In the genomic region with DNA sequence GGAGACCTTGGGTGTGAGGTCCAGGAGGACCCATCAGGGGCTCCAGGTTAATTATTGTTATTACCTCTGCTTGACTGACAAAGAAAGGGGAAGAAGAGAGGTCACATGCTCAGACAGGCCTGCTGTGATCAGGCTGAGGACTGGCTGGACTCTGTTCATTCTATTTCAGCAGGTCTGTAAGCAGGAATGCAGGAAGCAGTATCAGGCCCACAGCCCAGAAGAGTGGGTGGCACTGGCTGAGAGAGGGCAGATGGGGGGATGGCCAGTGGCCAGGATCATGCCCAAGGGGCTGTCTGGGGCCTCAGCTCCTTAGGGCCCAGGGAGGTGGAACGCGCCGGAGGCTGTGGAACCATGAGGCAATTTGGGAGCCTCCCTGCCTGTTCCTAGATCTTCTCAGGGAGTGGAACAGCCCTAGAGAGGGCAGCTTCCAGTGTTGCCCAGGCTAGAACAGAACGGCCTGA, we compare ENCODE assay signal across 1 cellular context.
TF ChIP-seq lines count a peak whose summit lies in the region.

No MANE protein-coding gene starts in this region.

TF ChIP-seq in HepG2, 621 proteins besides CTCF, POLR2A, EP300 and RAD21 (continued from another document and continues in another):
- TF ChIP-seq, protein P1, sequence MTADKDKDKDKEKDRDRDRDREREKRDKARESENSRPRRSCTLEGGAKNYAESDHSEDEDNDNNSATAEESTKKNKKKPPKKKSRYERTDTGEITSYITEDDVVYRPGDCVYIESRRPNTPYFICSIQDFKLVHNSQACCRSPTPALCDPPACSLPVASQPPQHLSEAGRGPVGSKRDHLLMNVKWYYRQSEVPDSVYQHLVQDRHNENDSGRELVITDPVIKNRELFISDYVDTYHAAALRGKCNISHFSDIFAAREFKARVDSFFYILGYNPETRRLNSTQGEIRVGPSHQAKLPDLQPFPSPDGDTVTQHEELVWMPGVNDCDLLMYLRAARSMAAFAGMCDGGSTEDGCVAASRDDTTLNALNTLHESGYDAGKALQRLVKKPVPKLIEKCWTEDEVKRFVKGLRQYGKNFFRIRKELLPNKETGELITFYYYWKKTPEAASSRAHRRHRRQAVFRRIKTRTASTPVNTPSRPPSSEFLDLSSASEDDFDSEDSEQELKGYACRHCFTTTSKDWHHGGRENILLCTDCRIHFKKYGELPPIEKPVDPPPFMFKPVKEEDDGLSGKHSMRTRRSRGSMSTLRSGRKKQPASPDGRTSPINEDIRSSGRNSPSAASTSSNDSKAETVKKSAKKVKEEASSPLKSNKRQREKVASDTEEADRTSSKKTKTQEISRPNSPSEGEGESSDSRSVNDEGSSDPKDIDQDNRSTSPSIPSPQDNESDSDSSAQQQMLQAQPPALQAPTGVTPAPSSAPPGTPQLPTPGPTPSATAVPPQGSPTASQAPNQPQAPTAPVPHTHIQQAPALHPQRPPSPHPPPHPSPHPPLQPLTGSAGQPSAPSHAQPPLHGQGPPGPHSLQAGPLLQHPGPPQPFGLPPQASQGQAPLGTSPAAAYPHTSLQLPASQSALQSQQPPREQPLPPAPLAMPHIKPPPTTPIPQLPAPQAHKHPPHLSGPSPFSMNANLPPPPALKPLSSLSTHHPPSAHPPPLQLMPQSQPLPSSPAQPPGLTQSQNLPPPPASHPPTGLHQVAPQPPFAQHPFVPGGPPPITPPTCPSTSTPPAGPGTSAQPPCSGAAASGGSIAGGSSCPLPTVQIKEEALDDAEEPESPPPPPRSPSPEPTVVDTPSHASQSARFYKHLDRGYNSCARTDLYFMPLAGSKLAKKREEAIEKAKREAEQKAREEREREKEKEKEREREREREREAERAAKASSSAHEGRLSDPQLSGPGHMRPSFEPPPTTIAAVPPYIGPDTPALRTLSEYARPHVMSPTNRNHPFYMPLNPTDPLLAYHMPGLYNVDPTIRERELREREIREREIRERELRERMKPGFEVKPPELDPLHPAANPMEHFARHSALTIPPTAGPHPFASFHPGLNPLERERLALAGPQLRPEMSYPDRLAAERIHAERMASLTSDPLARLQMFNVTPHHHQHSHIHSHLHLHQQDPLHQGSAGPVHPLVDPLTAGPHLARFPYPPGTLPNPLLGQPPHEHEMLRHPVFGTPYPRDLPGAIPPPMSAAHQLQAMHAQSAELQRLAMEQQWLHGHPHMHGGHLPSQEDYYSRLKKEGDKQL (CRISPR knock-in tag; IDR thresholded peaks at IDR 0.05; ENCODE audit: low read depth): no peak
- TF ChIP-seq ZSCAN31 (CRISPR knock-in tag; IDR thresholded peaks at IDR 0.05; ENCODE audit: low read depth) (peak; percentile 55; the same call in 1 of the 2 replicates), SMYD3 (CRISPR knock-in tag; IDR thresholded peaks at IDR 0.05) (no peak), GTF3A (CRISPR knock-in tag; conservative IDR thresholded peaks at IDR 0.05) (no peak), THAP11 (CRISPR knock-in tag; IDR thresholded peaks at IDR 0.05) (no peak), ZNF670 (CRISPR knock-in tag; IDR thresholded peaks at IDR 0.05; ENCODE audit: borderline replicate concordance) (no peak), POLR2AphosphoS5 (IDR thresholded peaks at IDR 0.05; ENCODE audit: low read depth, low read length) (peak; percentile 94), U2AF1 (optimal IDR thresholded peaks at IDR 0.05; ENCODE audit: low read depth, low read length) (no peak), ZKSCAN8 (CRISPR knock-in tag; IDR thresholded peaks at IDR 0.05; ENCODE audit: borderline replicate concordance) (0 out of 2 replicates have a peak, but pooled peaks have one; percentile 17), HMGA1 (CRISPR knock-in tag; conservative IDR thresholded peaks at IDR 0.05) (no peak), FOXP1 (IDR thresholded peaks at IDR 0.05) (no peak), FOXP1 (CRISPR knock-in tag; IDR thresholded peaks at IDR 0.05) (no peak), ZNF331 (CRISPR knock-in tag; IDR thresholded peaks at IDR 0.05) (0 out of 2 replicates have a peak, but pooled peaks have one; percentile 32), KLF13 (CRISPR knock-in tag; IDR thresholded peaks at IDR 0.05) (no peak), NFE2 (CRISPR knock-in tag; IDR thresholded peaks at IDR 0.05) (no peak), KMT2B (CRISPR knock-in tag; IDR thresholded peaks at IDR 0.05) (no peak), ZNF563 (CRISPR knock-in tag; IDR thresholded peaks at IDR 0.05) (no peak)
- TF ChIP-seq, protein P2, sequence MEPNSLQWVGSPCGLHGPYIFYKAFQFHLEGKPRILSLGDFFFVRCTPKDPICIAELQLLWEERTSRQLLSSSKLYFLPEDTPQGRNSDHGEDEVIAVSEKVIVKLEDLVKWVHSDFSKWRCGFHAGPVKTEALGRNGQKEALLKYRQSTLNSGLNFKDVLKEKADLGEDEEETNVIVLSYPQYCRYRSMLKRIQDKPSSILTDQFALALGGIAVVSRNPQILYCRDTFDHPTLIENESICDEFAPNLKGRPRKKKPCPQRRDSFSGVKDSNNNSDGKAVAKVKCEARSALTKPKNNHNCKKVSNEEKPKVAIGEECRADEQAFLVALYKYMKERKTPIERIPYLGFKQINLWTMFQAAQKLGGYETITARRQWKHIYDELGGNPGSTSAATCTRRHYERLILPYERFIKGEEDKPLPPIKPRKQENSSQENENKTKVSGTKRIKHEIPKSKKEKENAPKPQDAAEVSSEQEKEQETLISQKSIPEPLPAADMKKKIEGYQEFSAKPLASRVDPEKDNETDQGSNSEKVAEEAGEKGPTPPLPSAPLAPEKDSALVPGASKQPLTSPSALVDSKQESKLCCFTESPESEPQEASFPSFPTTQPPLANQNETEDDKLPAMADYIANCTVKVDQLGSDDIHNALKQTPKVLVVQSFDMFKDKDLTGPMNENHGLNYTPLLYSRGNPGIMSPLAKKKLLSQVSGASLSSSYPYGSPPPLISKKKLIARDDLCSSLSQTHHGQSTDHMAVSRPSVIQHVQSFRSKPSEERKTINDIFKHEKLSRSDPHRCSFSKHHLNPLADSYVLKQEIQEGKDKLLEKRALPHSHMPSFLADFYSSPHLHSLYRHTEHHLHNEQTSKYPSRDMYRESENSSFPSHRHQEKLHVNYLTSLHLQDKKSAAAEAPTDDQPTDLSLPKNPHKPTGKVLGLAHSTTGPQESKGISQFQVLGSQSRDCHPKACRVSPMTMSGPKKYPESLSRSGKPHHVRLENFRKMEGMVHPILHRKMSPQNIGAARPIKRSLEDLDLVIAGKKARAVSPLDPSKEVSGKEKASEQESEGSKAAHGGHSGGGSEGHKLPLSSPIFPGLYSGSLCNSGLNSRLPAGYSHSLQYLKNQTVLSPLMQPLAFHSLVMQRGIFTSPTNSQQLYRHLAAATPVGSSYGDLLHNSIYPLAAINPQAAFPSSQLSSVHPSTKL (CRISPR knock-in tag; IDR thresholded peaks at IDR 0.05): peak; percentile 49; the same call in 1 of the 2 replicates
- TF ChIP-seq, protein P3, sequence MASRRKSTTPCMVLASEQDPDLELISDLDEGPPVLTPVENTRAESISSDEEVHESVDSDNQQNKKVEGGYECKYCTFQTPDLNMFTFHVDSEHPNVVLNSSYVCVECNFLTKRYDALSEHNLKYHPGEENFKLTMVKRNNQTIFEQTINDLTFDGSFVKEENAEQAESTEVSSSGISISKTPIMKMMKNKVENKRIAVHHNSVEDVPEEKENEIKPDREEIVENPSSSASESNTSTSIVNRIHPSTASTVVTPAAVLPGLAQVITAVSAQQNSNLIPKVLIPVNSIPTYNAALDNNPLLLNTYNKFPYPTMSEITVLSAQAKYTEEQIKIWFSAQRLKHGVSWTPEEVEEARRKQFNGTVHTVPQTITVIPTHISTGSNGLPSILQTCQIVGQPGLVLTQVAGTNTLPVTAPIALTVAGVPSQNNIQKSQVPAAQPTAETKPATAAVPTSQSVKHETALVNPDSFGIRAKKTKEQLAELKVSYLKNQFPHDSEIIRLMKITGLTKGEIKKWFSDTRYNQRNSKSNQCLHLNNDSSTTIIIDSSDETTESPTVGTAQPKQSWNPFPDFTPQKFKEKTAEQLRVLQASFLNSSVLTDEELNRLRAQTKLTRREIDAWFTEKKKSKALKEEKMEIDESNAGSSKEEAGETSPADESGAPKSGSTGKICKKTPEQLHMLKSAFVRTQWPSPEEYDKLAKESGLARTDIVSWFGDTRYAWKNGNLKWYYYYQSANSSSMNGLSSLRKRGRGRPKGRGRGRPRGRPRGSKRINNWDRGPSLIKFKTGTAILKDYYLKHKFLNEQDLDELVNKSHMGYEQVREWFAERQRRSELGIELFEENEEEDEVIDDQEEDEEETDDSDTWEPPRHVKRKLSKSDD (CRISPR knock-in tag; IDR thresholded peaks at IDR 0.05; ENCODE audit: low read depth): no peak
- TF ChIP-seq, protein P4, sequence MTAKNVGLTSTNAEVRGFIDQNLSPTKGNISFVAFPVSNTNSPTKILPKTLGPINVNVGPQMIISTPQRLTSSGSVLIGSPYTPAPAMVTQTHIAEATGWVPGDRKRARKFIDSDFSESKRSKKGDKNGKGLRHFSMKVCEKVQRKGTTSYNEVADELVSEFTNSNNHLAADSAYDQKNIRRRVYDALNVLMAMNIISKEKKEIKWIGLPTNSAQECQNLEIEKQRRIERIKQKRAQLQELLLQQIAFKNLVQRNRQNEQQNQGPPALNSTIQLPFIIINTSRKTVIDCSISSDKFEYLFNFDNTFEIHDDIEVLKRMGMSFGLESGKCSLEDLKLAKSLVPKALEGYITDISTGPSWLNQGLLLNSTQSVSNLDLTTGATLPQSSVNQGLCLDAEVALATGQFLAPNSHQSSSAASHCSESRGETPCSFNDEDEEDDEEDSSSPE (CRISPR knock-in tag; IDR thresholded peaks at IDR 0.05): peak; percentile 29; the same call in 1 of the 2 replicates
- TF ChIP-seq, protein P5, sequence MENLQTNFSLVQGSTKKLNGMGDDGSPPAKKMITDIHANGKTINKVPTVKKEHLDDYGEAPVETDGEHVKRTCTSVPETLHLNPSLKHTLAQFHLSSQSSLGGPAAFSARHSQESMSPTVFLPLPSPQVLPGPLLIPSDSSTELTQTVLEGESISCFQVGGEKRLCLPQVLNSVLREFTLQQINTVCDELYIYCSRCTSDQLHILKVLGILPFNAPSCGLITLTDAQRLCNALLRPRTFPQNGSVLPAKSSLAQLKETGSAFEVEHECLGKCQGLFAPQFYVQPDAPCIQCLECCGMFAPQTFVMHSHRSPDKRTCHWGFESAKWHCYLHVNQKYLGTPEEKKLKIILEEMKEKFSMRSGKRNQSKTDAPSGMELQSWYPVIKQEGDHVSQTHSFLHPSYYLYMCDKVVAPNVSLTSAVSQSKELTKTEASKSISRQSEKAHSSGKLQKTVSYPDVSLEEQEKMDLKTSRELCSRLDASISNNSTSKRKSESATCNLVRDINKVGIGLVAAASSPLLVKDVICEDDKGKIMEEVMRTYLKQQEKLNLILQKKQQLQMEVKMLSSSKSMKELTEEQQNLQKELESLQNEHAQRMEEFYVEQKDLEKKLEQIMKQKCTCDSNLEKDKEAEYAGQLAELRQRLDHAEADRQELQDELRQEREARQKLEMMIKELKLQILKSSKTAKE (CRISPR knock-in tag; IDR thresholded peaks at IDR 0.05; ENCODE audit: borderline replicate concordance): no peak; the same call in 1 of the 2 replicates
- TF ChIP-seq, protein P6, sequence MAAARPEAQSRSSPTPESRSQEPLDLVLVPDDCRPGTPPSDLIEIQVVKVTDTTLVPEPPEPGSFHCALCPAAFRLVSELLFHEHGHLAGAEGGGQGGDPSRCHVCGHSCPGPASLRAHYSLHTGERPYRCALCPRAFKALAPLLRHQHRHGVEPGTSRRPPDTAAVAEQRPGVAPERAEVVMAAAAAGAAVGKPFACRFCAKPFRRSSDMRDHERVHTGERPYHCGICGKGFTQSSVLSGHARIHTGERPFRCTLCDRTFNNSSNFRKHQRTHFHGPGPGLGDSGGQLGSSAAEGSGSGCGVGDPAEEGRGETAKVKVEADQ (CRISPR knock-in tag; IDR thresholded peaks at IDR 0.05; ENCODE audit: borderline replicate concordance): peak; percentile 54; the same call in 1 of the 2 replicates
- TF ChIP-seq, protein P7, sequence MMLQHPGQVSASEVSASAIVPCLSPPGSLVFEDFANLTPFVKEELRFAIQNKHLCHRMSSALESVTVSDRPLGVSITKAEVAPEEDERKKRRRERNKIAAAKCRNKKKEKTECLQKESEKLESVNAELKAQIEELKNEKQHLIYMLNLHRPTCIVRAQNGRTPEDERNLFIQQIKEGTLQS (CRISPR knock-in tag; IDR thresholded peaks at IDR 0.05): no peak
- TF ChIP-seq, protein P8, sequence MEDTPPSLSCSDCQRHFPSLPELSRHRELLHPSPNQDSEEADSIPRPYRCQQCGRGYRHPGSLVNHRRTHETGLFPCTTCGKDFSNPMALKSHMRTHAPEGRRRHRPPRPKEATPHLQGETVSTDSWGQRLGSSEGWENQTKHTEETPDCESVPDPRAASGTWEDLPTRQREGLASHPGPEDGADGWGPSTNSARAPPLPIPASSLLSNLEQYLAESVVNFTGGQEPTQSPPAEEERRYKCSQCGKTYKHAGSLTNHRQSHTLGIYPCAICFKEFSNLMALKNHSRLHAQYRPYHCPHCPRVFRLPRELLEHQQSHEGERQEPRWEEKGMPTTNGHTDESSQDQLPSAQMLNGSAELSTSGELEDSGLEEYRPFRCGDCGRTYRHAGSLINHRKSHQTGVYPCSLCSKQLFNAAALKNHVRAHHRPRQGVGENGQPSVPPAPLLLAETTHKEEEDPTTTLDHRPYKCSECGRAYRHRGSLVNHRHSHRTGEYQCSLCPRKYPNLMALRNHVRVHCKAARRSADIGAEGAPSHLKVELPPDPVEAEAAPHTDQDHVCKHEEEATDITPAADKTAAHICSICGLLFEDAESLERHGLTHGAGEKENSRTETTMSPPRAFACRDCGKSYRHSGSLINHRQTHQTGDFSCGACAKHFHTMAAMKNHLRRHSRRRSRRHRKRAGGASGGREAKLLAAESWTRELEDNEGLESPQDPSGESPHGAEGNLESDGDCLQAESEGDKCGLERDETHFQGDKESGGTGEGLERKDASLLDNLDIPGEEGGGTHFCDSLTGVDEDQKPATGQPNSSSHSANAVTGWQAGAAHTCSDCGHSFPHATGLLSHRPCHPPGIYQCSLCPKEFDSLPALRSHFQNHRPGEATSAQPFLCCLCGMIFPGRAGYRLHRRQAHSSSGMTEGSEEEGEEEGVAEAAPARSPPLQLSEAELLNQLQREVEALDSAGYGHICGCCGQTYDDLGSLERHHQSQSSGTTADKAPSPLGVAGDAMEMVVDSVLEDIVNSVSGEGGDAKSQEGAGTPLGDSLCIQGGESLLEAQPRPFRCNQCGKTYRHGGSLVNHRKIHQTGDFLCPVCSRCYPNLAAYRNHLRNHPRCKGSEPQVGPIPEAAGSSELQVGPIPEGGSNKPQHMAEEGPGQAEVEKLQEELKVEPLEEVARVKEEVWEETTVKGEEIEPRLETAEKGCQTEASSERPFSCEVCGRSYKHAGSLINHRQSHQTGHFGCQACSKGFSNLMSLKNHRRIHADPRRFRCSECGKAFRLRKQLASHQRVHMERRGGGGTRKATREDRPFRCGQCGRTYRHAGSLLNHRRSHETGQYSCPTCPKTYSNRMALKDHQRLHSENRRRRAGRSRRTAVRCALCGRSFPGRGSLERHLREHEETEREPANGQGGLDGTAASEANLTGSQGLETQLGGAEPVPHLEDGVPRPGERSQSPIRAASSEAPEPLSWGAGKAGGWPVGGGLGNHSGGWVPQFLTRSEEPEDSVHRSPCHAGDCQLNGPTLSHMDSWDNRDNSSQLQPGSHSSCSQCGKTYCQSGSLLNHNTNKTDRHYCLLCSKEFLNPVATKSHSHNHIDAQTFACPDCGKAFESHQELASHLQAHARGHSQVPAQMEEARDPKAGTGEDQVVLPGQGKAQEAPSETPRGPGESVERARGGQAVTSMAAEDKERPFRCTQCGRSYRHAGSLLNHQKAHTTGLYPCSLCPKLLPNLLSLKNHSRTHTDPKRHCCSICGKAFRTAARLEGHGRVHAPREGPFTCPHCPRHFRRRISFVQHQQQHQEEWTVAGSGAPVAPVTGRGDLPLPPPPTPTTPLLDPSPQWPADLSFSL (CRISPR knock-in tag; IDR thresholded peaks at IDR 0.05): no peak
- TF ChIP-seq, protein P9, sequence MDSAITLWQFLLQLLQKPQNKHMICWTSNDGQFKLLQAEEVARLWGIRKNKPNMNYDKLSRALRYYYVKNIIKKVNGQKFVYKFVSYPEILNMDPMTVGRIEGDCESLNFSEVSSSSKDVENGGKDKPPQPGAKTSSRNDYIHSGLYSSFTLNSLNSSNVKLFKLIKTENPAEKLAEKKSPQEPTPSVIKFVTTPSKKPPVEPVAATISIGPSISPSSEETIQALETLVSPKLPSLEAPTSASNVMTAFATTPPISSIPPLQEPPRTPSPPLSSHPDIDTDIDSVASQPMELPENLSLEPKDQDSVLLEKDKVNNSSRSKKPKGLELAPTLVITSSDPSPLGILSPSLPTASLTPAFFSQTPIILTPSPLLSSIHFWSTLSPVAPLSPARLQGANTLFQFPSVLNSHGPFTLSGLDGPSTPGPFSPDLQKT (CRISPR knock-in tag; IDR thresholded peaks at IDR 0.05; ENCODE audit: borderline replicate concordance): no peak
